25 cellular contexts compared by ENCODE assay signal in genomic region chr1:51168946-51169345, GRCh38.
"Had no signal": no experiment of that assay in that cellular context is flagged by ENCODE, and none has a peak within 500 bp of the region (broad histone marks: within the 10 kb centered on the region; RNA-seq: fewer than 3 reads in every experiment).

No MANE protein-coding gene starts in this region.

- H3K4me1 ChIP-seq: body of pancreas, neural progenitor cell, tibial artery had no signal

- DNase-seq: activated CD4-positive, CD25-positive, alpha-beta regulatory T cell treated with anti-CD3 and anti-CD28 coated beads, Interleukin-2, amount 50 U/mL, for 72 hours; activated CD8-positive, alpha-beta memory T cell treated with anti-CD3 and anti-CD28 coated beads, Interleukin-2, amount 10 ng/mL, durations not matched to agents 7 days and 5 days; activated CD8-positive, alpha-beta T cell treated with anti-CD3 and anti-CD28 coated beads for 36 hours; activated effector memory CD4-positive, alpha-beta T cell treated with anti-CD3 and anti-CD28 coated beads, Interleukin-2, amount 50 U/mL, for 16 hours; activated naive CD4-positive, alpha-beta T cell treated with anti-CD3 and anti-CD28 coated beads, Interleukin-2, amount 10 ng/mL, durations not matched to agents 7 days and 5 days; activated naive CD8-positive, alpha-beta T cell treated with anti-CD3 and anti-CD28 coated beads, Interleukin-2, amount 50 U/mL, for 24 hours; activated T-cell treated with anti-CD3 and anti-CD28 coated beads for 4 hours; anterior cingulate cortex; body of pancreas; cortex of kidney; heart right ventricle; lower lobe of right lung; mesendoderm; mucosa of descending colon; naive thymus-derived CD4-positive, alpha-beta T cell; retina; sigmoid colon; stimulated activated CD4-positive, alpha-beta T cell treated with anti-CD3 and anti-CD28 coated beads, Interleukin-12 subunit alpha, Interleukin-12 subunit beta, amount 100 ng/mL, for 4 hours; stimulated activated naive CD8-positive, alpha-beta T cell treated with anti-CD3 and anti-CD28 coated beads, Interleukin-15, amount 100 ng/mL, for 72 hours; tibial artery had no signal

- H3K36me3 ChIP-seq: cardiac muscle cell, heart right ventricle, lower lobe of right lung, neural progenitor cell, sigmoid colon, tibial artery had no signal

- ATAC-seq: activated CD8-positive, alpha-beta memory T cell treated with anti-CD3 and anti-CD28 coated beads, Interleukin-2, amount 10 ng/mL, durations not matched to agents 7 days and 5 days; activated CD8-positive, alpha-beta T cell treated with anti-CD3 and anti-CD28 coated beads for 36 hours; body of pancreas; heart right ventricle; left lobe of liver; mucosa of descending colon; naive thymus-derived CD4-positive, alpha-beta T cell had no signal

- H3K9ac ChIP-seq: neural progenitor cell had no signal

- H2AFZ ChIP-seq: neural progenitor cell had no signal

- H3K9me3 ChIP-seq: body of pancreas, lower lobe of right lung, mucosa of descending colon, sigmoid colon, tibial artery had no signal

- H3K4me2 ChIP-seq: neural progenitor cell had no signal

- H3K27me3 ChIP-seq: body of pancreas, cardiac muscle cell, neural progenitor cell, sigmoid colon, tibial artery had no signal

- H3K4me3 ChIP-seq: body of pancreas, cardiac muscle cell, heart right ventricle, lower lobe of right lung, mucosa of descending colon, neural progenitor cell, sigmoid colon, tibial artery had no signal

- H3K27ac ChIP-seq: body of pancreas, cardiac muscle cell, epithelial cell of prostate, heart right ventricle, lower lobe of right lung, neural progenitor cell, sigmoid colon, tibial artery, VCaP had no signal
